Comparison of ENCODE assay signal across 1 cellular context in genomic region chr17:28745052-28745776, GRCh38.
TF ChIP-seq lines count a peak whose summit lies in the region.

No MANE protein-coding gene starts in this region.

TF ChIP-seq in HepG2, 621 proteins besides CTCF, POLR2A, EP300 and RAD21 (continued from another document and continues in another):
- TF ChIP-seq ZBTB2 (CRISPR knock-in tag; IDR thresholded peaks at IDR 0.05; ENCODE audit: low read depth): peak; percentile 66
- TF ChIP-seq IRF2 (CRISPR knock-in tag; IDR thresholded peaks at IDR 0.05): peak; percentile 21; the same call in 1 of the 2 replicates
- peak; percentile 69; the same call in 1 of the 2 replicates for TF ChIP-seq ZXDC (CRISPR knock-in tag; IDR thresholded peaks at IDR 0.05)
- TF ChIP-seq ZNF691 (CRISPR knock-in tag; IDR thresholded peaks at IDR 0.05; ENCODE audit: borderline replicate concordance, low read depth): peak; percentile 53; the same call in 1 of the 2 replicates
- peak; percentile 54; the same call in 1 of the 2 replicates for TF ChIP-seq CBX5 (CRISPR knock-in tag; IDR thresholded peaks at IDR 0.05; ENCODE audit: borderline replicate concordance)
- no peak for TF ChIP-seq ATF4 (CRISPR knock-in tag; IDR thresholded peaks at IDR 0.05)
- TF ChIP-seq ZNF33B (CRISPR knock-in tag; IDR thresholded peaks at IDR 0.05): no peak
- TF ChIP-seq ZNF451 (CRISPR knock-in tag; IDR thresholded peaks at IDR 0.05): peak; percentile 67; the same call in 1 of the 2 replicates
- TF ChIP-seq ZNF83 (CRISPR knock-in tag; IDR thresholded peaks at IDR 0.05; ENCODE audit: borderline replicate concordance): 0 out of 2 replicates have a peak, but pooled peaks have one; percentile 1
- TF ChIP-seq KMT2B (CRISPR knock-in tag; IDR thresholded peaks at IDR 0.05): no peak
- peak; percentile 27; the same call in 1 of the 2 replicates for TF ChIP-seq ZBTB25 (CRISPR knock-in tag; IDR thresholded peaks at IDR 0.05)
- TF ChIP-seq PHF20 (CRISPR knock-in tag; IDR thresholded peaks at IDR 0.05): 0 out of 2 replicates have a peak, but pooled peaks have one; percentile 12
- peak; percentile 68 for TF ChIP-seq HOXA9 (CRISPR knock-in tag; IDR thresholded peaks at IDR 0.05; ENCODE audit: borderline replicate concordance)
- no peak for TF ChIP-seq POGZ (CRISPR knock-in tag; IDR thresholded peaks at IDR 0.05)
- no peak for TF ChIP-seq KAT7 (CRISPR knock-in tag; IDR thresholded peaks at IDR 0.05; ENCODE audit: borderline replicate concordance)
- TF ChIP-seq ZBTB7B (CRISPR knock-in tag; IDR thresholded peaks at IDR 0.05): peak; percentile 58; the same call in 1 of the 2 replicates
- peak; percentile 22; the same call in 1 of the 2 replicates for TF ChIP-seq ZBTB38 (CRISPR knock-in tag; IDR thresholded peaks at IDR 0.05)
- no peak for TF ChIP-seq ZNF333 (CRISPR knock-in tag; IDR thresholded peaks at IDR 0.05; ENCODE audit: borderline replicate concordance)
- TF ChIP-seq MTERF4 (CRISPR knock-in tag; IDR thresholded peaks at IDR 0.05): no peak; the same call in 1 of the 2 replicates
- no peak for TF ChIP-seq NFATC3 (CRISPR knock-in tag; IDR thresholded peaks at IDR 0.05)
- TF ChIP-seq ZKSCAN1 (IDR thresholded peaks at IDR 0.05; ENCODE audit: low read length): no peak
- no peak for TF ChIP-seq BORCS8-MEF2B (CRISPR knock-in tag; IDR thresholded peaks at IDR 0.05)
- TF ChIP-seq LBX2 (CRISPR knock-in tag; IDR thresholded peaks at IDR 0.05; ENCODE audit: borderline replicate concordance): no peak
- peak; percentile 45 for TF ChIP-seq ASH2L (IDR thresholded peaks at IDR 0.05; ENCODE audit: insufficient read length, low read depth, low read length)
- no peak for TF ChIP-seq CBFB (CRISPR knock-in tag; IDR thresholded peaks at IDR 0.05)
- peak; percentile 16; the same call in 1 of the 2 replicates for TF ChIP-seq MNT (IDR thresholded peaks at IDR 0.05)
- TF ChIP-seq ZNF703 (CRISPR knock-in tag; IDR thresholded peaks at IDR 0.05; ENCODE audit: borderline replicate concordance): no peak
- peak; percentile 31; the same call in 1 of the 2 replicates for TF ChIP-seq ZNF710 (CRISPR knock-in tag; IDR thresholded peaks at IDR 0.05; ENCODE audit: borderline replicate concordance)
- no peak for TF ChIP-seq SOX13 (IDR thresholded peaks at IDR 0.05)
- TF ChIP-seq SOX13 (CRISPR knock-in tag; conservative IDR thresholded peaks at IDR 0.05 in 1 of 2, IDR thresholded peaks at IDR 0.05 in 1 of 2): peak in 1 of 2 experiments; percentile 80; a peak in 2 of 4 replicates
- peak; percentile 69; the same call in 1 of the 2 replicates for TF ChIP-seq ARNT2 (CRISPR knock-in tag; IDR thresholded peaks at IDR 0.05; ENCODE audit: low read depth)
- TF ChIP-seq SETDB1 (CRISPR knock-in tag; IDR thresholded peaks at IDR 0.05; ENCODE audit: borderline replicate concordance): no peak
- TF ChIP-seq ZNF281 (CRISPR knock-in tag; IDR thresholded peaks at IDR 0.05; ENCODE audit: borderline replicate concordance): peak; percentile 94
- TF ChIP-seq MLXIP (CRISPR knock-in tag; IDR thresholded peaks at IDR 0.05; ENCODE audit: borderline replicate concordance): no peak
- TF ChIP-seq ZEB1 (IDR thresholded peaks at IDR 0.05; ENCODE audit: insufficient replicate concordance, low read depth): no peak
- TF ChIP-seq PBX3 (CRISPR knock-in tag; IDR thresholded peaks at IDR 0.05; ENCODE audit: borderline replicate concordance): no peak
- TF ChIP-seq NCOA5 (CRISPR knock-in tag; IDR thresholded peaks at IDR 0.05): no peak
- peak; percentile 68 for TF ChIP-seq HDAC2 (CRISPR knock-in tag; IDR thresholded peaks at IDR 0.05)
- no peak for TF ChIP-seq DNMT1 (CRISPR knock-in tag; IDR thresholded peaks at IDR 0.05)
- no peak for TF ChIP-seq ZNF607 (CRISPR knock-in tag; IDR thresholded peaks at IDR 0.05; ENCODE audit: borderline replicate concordance)
- peak; percentile 73 for TF ChIP-seq ZFX (CRISPR knock-in tag; IDR thresholded peaks at IDR 0.05; ENCODE audit: low read depth)
